In genomic region chr1:181099152-181100014, GRCh38 we compare ENCODE assay signal across 8 cellular contexts. TPM values are rescaled to one million over a fixed set of nuclear protein-coding genes. Genes with fewer than 3 reads are reported as not detected.
DNase-seq lines count a peak whose midpoint lies in the region; ATAC-seq and TF ChIP-seq lines count a peak whose summit lies in the region.

No MANE protein-coding gene starts in this region.

- peaks cover 0 to 2% (median 2%) of the 10 kb centered on the region in 3 donors for H3K36me3 Mint-ChIP-seq in naive thymus-derived CD8-positive, alpha-beta T cell

- H3K4me3 ChIP-seq in HAP-1, result no peak overlapping the region
- no peak overlapping the region for H3K4me3 ChIP-seq in BE2C (ENCODE audit: low read depth, low read length)

- H3K36me3 ChIP-seq in HAP-1 (replicated peaks) (no peaks in the 10 kb centered on the region), BE2C (no peaks in the 10 kb centered on the region)

- no peak for TF ChIP-seq CTCF in BE2C (IDR thresholded peaks at IDR 0.05; ENCODE audit: low read depth, low read length)

- no peak for ATAC-seq in naive thymus-derived CD8-positive, alpha-beta T cell

- no peaks in the 10 kb centered on the region for H3K27me3 Mint-ChIP-seq in naive thymus-derived CD8-positive, alpha-beta T cell

- POLR2A ChIA-PET in naive thymus-derived CD8-positive, alpha-beta T cell (lab: Charles Lee), result interaction anchor here (12.1 kb wide), 1 partner anchor 10 kb away, joined by 239 read pairs; the partner anchor contains the start of gene IER5

- H3K4me1 Mint-ChIP-seq in naive thymus-derived CD8-positive, alpha-beta T cell, result peaks cover 18 to 73% (median 60%) of the 10 kb centered on the region in 4 donors

- H3K4me3 Mint-ChIP-seq in naive thymus-derived CD8-positive, alpha-beta T cell, result peak overlapping the region in 3 of 10 donors; percentile 49 to 63 (median 59)

- in situ Hi-C loops in HAP-1 (cut with MboI; ENCODE audit: low sequenced_read_pairs), result no loop called here

- H3K27ac Mint-ChIP-seq in naive thymus-derived CD8-positive, alpha-beta T cell, result peak overlapping the region in 6 of 10 donors; percentile 8 to 83 (median 53)

- H3K27me3 ChIP-seq in HAP-1 (ENCODE audit: low read depth) (no peaks in the 10 kb centered on the region), BE2C (no peaks in the 10 kb centered on the region)

- DNase-seq in SIG-M5 treated with dmso at 0.1 percent for 504 hours (lab: John Stamatoyannopoulos, UW; ENCODE audit: unreplicated experiment), result peak; percentile 30
- DNase-seq in SIG-M5 (lab: John Stamatoyannopoulos, UW), result no peak
- peak; percentile 59 to 87 for DNase-seq in HAP-1 (ENCODE audit: low spot score in 2 of 2)
- DNase-seq in NCI-H1694 treated with DMSO at 0.1 percent for 48 hours (lab: John Stamatoyannopoulos, UW), result peak; percentile 45
- peak; percentile 47 for DNase-seq in activated naive CD4-positive, alpha-beta T cell treated with anti-CD3 and anti-CD28 coated beads, Interleukin-2, amount 50 U/mL, for 16 hours
- no peak for DNase-seq in naive thymus-derived CD8-positive, alpha-beta T cell
- no peak for DNase-seq in midbrain (lab: John Stamatoyannopoulos, UW)
- DNase-seq in BE2C, result no peak

- H3K4me1 ChIP-seq in HAP-1, result peaks cover 43% of the 10 kb centered on the region
- peaks cover 56% of the 10 kb centered on the region for H3K4me1 ChIP-seq in BE2C

- no peaks in the 10 kb centered on the region for H3K9me3 ChIP-seq in HAP-1
- no peaks in the 10 kb centered on the region for H3K9me3 ChIP-seq in BE2C

- no peaks in the 10 kb centered on the region for H3K9me3 Mint-ChIP-seq in naive thymus-derived CD8-positive, alpha-beta T cell

RNA-seq across cellular contexts. Expression of gene IER5, which starts 10.9 kb away (rescaled TPM):
- total RNA-seq in naive thymus-derived CD8-positive, alpha-beta T cell, result 10 to 100 TPM; 18.7 to 19.6 TPM
- 1 to 10 TPM; 2.5 to 9.4 (median 8.3) TPM for polyA plus RNA-seq in naive thymus-derived CD8-positive, alpha-beta T cell
- 9.9 TPM for polyA plus RNA-seq in BE2C (2012; ENCODE audit: insufficient read depth, insufficient read length, low read depth)

Comparison
In these comparisons a context has a peak if more than half of its experiments do, and no peak if none do; other contexts are left out.
1. DNase-seq: peak in SIG-M5 treated with dmso at 0.1 percent for 504 hours (single experiment), HAP-1 (2 of 2), NCI-H1694 treated with DMSO at 0.1 percent for 48 hours (single experiment) and activated naive CD4-positive, alpha-beta T cell treated with anti-CD3 and anti-CD28 coated beads, Interleukin-2, amount 50 U/mL, for 16 hours (single experiment); none in SIG-M5 (single experiment), naive thymus-derived CD8-positive, alpha-beta T cell (0 of 10), midbrain (single experiment) and BE2C (single experiment).